In genomic region chr11:61028135-61028729, GRCh38 we compare ENCODE assay signal across 8 cellular contexts. TPM values are rescaled to one million over a fixed set of nuclear protein-coding genes. Genes with fewer than 3 reads are reported as not detected.
DNase-seq lines count a peak whose midpoint lies in the region; ATAC-seq and TF ChIP-seq lines count a peak whose summit lies in the region.

No MANE protein-coding gene starts in this region.

- H3K4me1 Mint-ChIP-seq in activated naive CD8-positive, alpha-beta T cell treated with anti-CD3 and anti-CD28 coated beads, Interleukin-2, amount 50 U/mL, for 24 hours = peaks cover 78% of the 10 kb centered on the region
- peaks cover 87% of the 10 kb centered on the region for H3K4me1 Mint-ChIP-seq in stimulated activated naive CD8-positive, alpha-beta T cell treated with anti-CD3 and anti-CD28 coated beads, Interleukin-15, Interleukin-2, amounts not matched to agents 100 ng/mL and 50 ng/mL, for 24 hours (ENCODE audit: low read depth)
- no peaks in the 10 kb centered on the region for H3K4me1 Mint-ChIP-seq in Caco-2 (ENCODE audit: low read depth, unreplicated experiment)

- TF ChIP-seq CTCF in GM13977 (IDR thresholded peaks at IDR 0.05; ENCODE audit: extremely low read depth, insufficient read depth, missing control alignments) = no peak
- no peak for TF ChIP-seq CTCF in PC-3 (conservative IDR thresholded peaks at IDR 0.05; ENCODE audit: low read depth, low read length)
- TF ChIP-seq CTCF in Caco-2 (IDR thresholded peaks at IDR 0.05; ENCODE audit: insufficient read depth in 1 of 2, low read depth in 1 of 2, low read length in 1 of 2, severe bottlenecking in 1 of 2, unreplicated experiment in 1 of 2) = no peak

- no peaks in the 10 kb centered on the region for H3F3A ChIP-seq in PC-3 (ENCODE audit: low read length, unreplicated experiment)

- DNase-seq in GM13977 (ENCODE audit: low spot score) = peak; percentile 70
- DNase-seq in PC-3 = peak; percentile 47
- peak; percentile 74 for DNase-seq in activated naive CD8-positive, alpha-beta T cell treated with anti-CD3 and anti-CD28 coated beads, Interleukin-2, amount 50 U/mL, for 24 hours
- no peak for DNase-seq in Caco-2
- DNase-seq in ecto neural progenitor cell (ENCODE audit: low spot score) = no peak
- no peak for DNase-seq in NCI-H2029 (lab: John Stamatoyannopoulos, UW)

- CTCF ChIA-PET in PC-3 (lab: Charles Lee) (interaction anchor here (0.6 kb wide), 1 partner anchor 131 kb away, joined by 3 read pairs; no protein-coding TSS in a partner anchor), Caco-2 (lab: Charles Lee) (no interaction called here)

- no peak overlapping the region for H3K27ac ChIP-seq in PC-3 (ENCODE audit: low read length)

- ATAC-seq in HG02798 (IDR thresholded peaks at IDR 0.05; ENCODE audit: poor library complexity, unreplicated experiment) (peak; percentile 92), PC-3 (peak; percentile 45; the same call in 1 of the 2 replicates)
- peak; percentile 53 for ATAC-seq in activated naive CD8-positive, alpha-beta T cell treated with anti-CD3 and anti-CD28 coated beads, Interleukin-2, amount 50 U/mL, for 24 hours

- in situ Hi-C loops in GM13977 (cut with MboI; ENCODE audit: low pct_unique_long_range_greater_than_20kb, low sequenced_read_pairs, unreplicated experiment) = no loop called here

- H3K27ac Mint-ChIP-seq in activated naive CD8-positive, alpha-beta T cell treated with anti-CD3 and anti-CD28 coated beads, Interleukin-2, amount 50 U/mL, for 24 hours = peak overlapping the region; percentile 94
- peak overlapping the region; percentile 100 for H3K27ac Mint-ChIP-seq in stimulated activated naive CD8-positive, alpha-beta T cell treated with anti-CD3 and anti-CD28 coated beads, Interleukin-15, Interleukin-2, amounts not matched to agents 100 ng/mL and 50 ng/mL, for 24 hours
- H3K27ac Mint-ChIP-seq in Caco-2 (ENCODE audit: unreplicated experiment) = no peak overlapping the region

- H3K36me3 ChIP-seq in PC-3 (ENCODE audit: low read depth, low read length) = no peaks in the 10 kb centered on the region
- H3K36me3 ChIP-seq in Caco-2 (ENCODE audit: control insufficient read depth, insufficient read depth, low read length) = no peaks in the 10 kb centered on the region

- no peaks in the 10 kb centered on the region for H3K9me2 ChIP-seq in PC-3 (replicated peaks; ENCODE audit: low read length)

- no peak overlapping the region for H3K4me2 ChIP-seq in PC-3 (ENCODE audit: low read length)

- no peaks in the 10 kb centered on the region for H3K9me3 Mint-ChIP-seq in activated naive CD8-positive, alpha-beta T cell treated with anti-CD3 and anti-CD28 coated beads, Interleukin-2, amount 50 U/mL, for 24 hours
- no peaks in the 10 kb centered on the region for H3K9me3 Mint-ChIP-seq in stimulated activated naive CD8-positive, alpha-beta T cell treated with anti-CD3 and anti-CD28 coated beads, Interleukin-15, Interleukin-2, amounts not matched to agents 100 ng/mL and 50 ng/mL, for 24 hours
- H3K9me3 Mint-ChIP-seq in Caco-2 (ENCODE audit: unreplicated experiment) = no peaks in the 10 kb centered on the region

- H3K4me3 ChIP-seq in PC-3 (ENCODE audit: low read length) = no peak overlapping the region
- H3K4me3 ChIP-seq in Caco-2 (ENCODE audit: low read depth, low read length) = no peak overlapping the region

- H3K36me3 Mint-ChIP-seq in activated naive CD8-positive, alpha-beta T cell treated with anti-CD3 and anti-CD28 coated beads, Interleukin-2, amount 50 U/mL, for 24 hours (ENCODE audit: low read depth) = peaks cover 53% of the 10 kb centered on the region
- H3K36me3 Mint-ChIP-seq in stimulated activated naive CD8-positive, alpha-beta T cell treated with anti-CD3 and anti-CD28 coated beads, Interleukin-15, Interleukin-2, amounts not matched to agents 100 ng/mL and 50 ng/mL, for 24 hours (ENCODE audit: low read depth) = peaks cover 57% of the 10 kb centered on the region
- no peaks in the 10 kb centered on the region for H3K36me3 Mint-ChIP-seq in Caco-2 (ENCODE audit: insufficient read depth, unreplicated experiment)

- no peaks in the 10 kb centered on the region for H3K4me1 ChIP-seq in PC-3 (ENCODE audit: insufficient read depth, low read length)
- no peaks in the 10 kb centered on the region for H3K4me1 ChIP-seq in Caco-2

- peaks cover 23% of the 10 kb centered on the region; the same call in 1 of the 2 replicates for H3K27me3 ChIP-seq in PC-3 (ENCODE audit: low read length)
- no peaks in the 10 kb centered on the region for H3K27me3 ChIP-seq in Caco-2 (replicated peaks; ENCODE audit: control insufficient read depth, insufficient read depth, low read length)

- H4K20me1 ChIP-seq in PC-3 (ENCODE audit: low read length) = no peaks in the 10 kb centered on the region

- BruUV-seq in PC-3 (replicated peaks; lab: Mats Ljungman, UMichigan) = no TSS peak
- BruUV-seq in Caco-2 (replicated peaks; lab: Mats Ljungman, UMichigan) = no TSS peak

- peak overlapping the region; percentile 82 for H3K4me3 Mint-ChIP-seq in activated naive CD8-positive, alpha-beta T cell treated with anti-CD3 and anti-CD28 coated beads, Interleukin-2, amount 50 U/mL, for 24 hours
- peak overlapping the region; percentile 91 for H3K4me3 Mint-ChIP-seq in stimulated activated naive CD8-positive, alpha-beta T cell treated with anti-CD3 and anti-CD28 coated beads, Interleukin-15, Interleukin-2, amounts not matched to agents 100 ng/mL and 50 ng/mL, for 24 hours
- no peak overlapping the region for H3K4me3 Mint-ChIP-seq in Caco-2 (ENCODE audit: unreplicated experiment)

- no peak overlapping the region for H2AFZ ChIP-seq in PC-3 (ENCODE audit: low read length)

- H3K9me3 ChIP-seq in PC-3 (ENCODE audit: low read length) (no peaks in the 10 kb centered on the region), Caco-2 (no peaks in the 10 kb centered on the region)

- H3K79me2 ChIP-seq in PC-3 (ENCODE audit: low read length) = no peaks in the 10 kb centered on the region

- POLR2A ChIA-PET in PC-3 (lab: Charles Lee; ENCODE audit: unreplicated experiment) = interaction anchor here (0.6 kb wide), 1 partner anchor 44 kb away, joined by 3 read pairs; no protein-coding TSS in a partner anchor
- POLR2A ChIA-PET in Caco-2 (lab: Charles Lee) = no interaction called here

- H3K27me3 Mint-ChIP-seq in activated naive CD8-positive, alpha-beta T cell treated with anti-CD3 and anti-CD28 coated beads, Interleukin-2, amount 50 U/mL, for 24 hours = no peaks in the 10 kb centered on the region
- H3K27me3 Mint-ChIP-seq in stimulated activated naive CD8-positive, alpha-beta T cell treated with anti-CD3 and anti-CD28 coated beads, Interleukin-15, Interleukin-2, amounts not matched to agents 100 ng/mL and 50 ng/mL, for 24 hours = no peaks in the 10 kb centered on the region
- peaks cover 14% of the 10 kb centered on the region for H3K27me3 Mint-ChIP-seq in Caco-2 (ENCODE audit: insufficient read depth, unreplicated experiment)

- intact Hi-C loops in PC-3 (cut with micrococcal nuclease) (no loop called here), Caco-2 (cut with micrococcal nuclease; ENCODE audit: unreplicated experiment) (no loop called here)

- H3K9ac ChIP-seq in PC-3 (ENCODE audit: low read length) = no peak overlapping the region

RNA-seq across cellular contexts. Expression of gene CD6, which starts 56.8 kb away (rescaled TPM):
- total RNA-seq in PC-3 (2014; rRNA removed) (not detected in 2 replicates), Caco-2 (2022) (0.23 TPM in 2 replicates)

Comparison
In these comparisons a context has a peak if more than half of its experiments do, and no peak if none do; other contexts are left out.
1. DNase-seq: peak in GM13977 (single experiment), PC-3 (single experiment) and activated naive CD8-positive, alpha-beta T cell treated with anti-CD3 and anti-CD28 coated beads, Interleukin-2, amount 50 U/mL, for 24 hours (single experiment); none in Caco-2 (0 of 2), ecto neural progenitor cell (single experiment) and NCI-H2029 (single experiment).
2. Peak in every context shown above with its lines, with median percentiles within 50 percentile points of each other: ATAC-seq.